ENCODE assay signal across 8 cellular contexts in the genomic region with DNA sequence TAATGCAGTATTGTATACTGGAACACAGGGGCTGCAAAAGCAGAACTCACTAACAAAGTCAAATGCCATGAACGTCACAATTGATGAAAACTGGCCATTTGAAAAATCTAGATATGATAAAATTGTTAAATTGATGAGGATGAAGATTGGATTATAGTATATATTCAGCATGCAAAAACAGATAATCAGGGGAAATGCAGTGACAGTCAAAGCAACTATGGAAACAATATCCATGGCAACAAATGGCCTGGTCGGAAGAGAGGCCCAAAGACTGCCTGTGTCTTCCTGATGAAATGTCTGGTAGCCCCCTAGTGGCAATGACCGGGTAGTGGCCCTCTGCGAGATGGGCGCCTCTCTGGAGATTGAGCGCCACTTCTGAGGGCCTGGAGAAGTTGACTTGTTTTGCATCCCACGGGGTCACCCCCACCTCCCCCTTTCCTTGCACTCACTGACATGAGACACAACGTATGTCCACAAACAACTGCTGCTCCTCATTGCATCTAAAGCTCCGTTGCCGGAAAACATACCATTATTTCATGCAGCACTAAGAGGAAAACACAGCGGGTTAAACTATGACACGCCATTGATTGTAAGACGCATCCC. TPM values are rescaled to one million over a fixed set of nuclear protein-coding genes. Genes with fewer than 3 reads are reported as not detected.
DNase-seq lines count a peak whose midpoint lies in the region; ATAC-seq and TF ChIP-seq lines count a peak whose summit lies in the region.

No MANE protein-coding gene starts in this region.

- H3K27me3 ChIP-seq in H9 (ENCODE audit: insufficient read depth, low read length) (no peaks in the 10 kb centered on the region), liver (ENCODE audit: control insufficient read depth in 4 of 4, insufficient read depth in 4 of 4, low read length in 3 of 4) (no peaks in the 10 kb centered on the region)

- H4K91ac ChIP-seq in H9 (ENCODE audit: insufficient read length, low read depth, low read length) = no peak overlapping the region

- no peak overlapping the region for H3T11ph ChIP-seq in H9 (ENCODE audit: low read length)

- peak; percentile 88 for DNase-seq in H9
- DNase-seq in NCI-H526 (lab: John Stamatoyannopoulos, UW) = peak; percentile 70 to 91
- peak; percentile 91 for DNase-seq in activated CD4-positive, alpha-beta T cell treated with anti-CD3 and anti-CD28 coated beads, Interleukin-2, amount 10 ng/mL, durations not matched to agents 24 days and 14 days
- DNase-seq in coronary artery (ENCODE audit: low spot score) = no peak
- DNase-seq in stimulated activated CD4-positive, alpha-beta T cell treated with anti-CD3 and anti-CD28 coated beads, TNF-alpha, amount 100 ng/mL, for 48 hours (ENCODE audit: low read depth in 3 of 3) = peak; percentile 56 to 61 (median 58)

- peak overlapping the region in 1 of 3 experiments; percentile 39; a peak in 1 of 7 replicates for H3K27ac Mint-ChIP-seq in H9
- no peak overlapping the region for H3K27ac Mint-ChIP-seq in activated CD4-positive, alpha-beta T cell treated with anti-CD3 and anti-CD28 coated beads, Interleukin-2, amount 10 ng/mL, durations not matched to agents 24 days and 14 days

- no peaks in the 10 kb centered on the region for H3K79me2 ChIP-seq in H9 (ENCODE audit: insufficient read depth, low read length)

- no peaks in the 10 kb centered on the region for H3K23me2 ChIP-seq in H9 (ENCODE audit: insufficient read length, low read depth, low read length, poor library complexity, severe bottlenecking)

- H3K9ac ChIP-seq in H9 (ENCODE audit: extremely low read depth, insufficient read length, low read length) (no peak overlapping the region), liver (ENCODE audit: low read depth in 1 of 2, low read length in 2 of 2) (no peak overlapping the region)

- H2AFZ ChIP-seq in H9 (ENCODE audit: low read length) = no peak overlapping the region

- no peak overlapping the region for H3K14ac ChIP-seq in H9 (ENCODE audit: insufficient read depth, low read length)

- H3K9me3 Mint-ChIP-seq in H9 = peaks cover 0 to 8% of the 10 kb centered on the region in 2 experiments; a peak in 2 of 5 replicates
- no peaks in the 10 kb centered on the region for H3K9me3 Mint-ChIP-seq in activated CD4-positive, alpha-beta T cell treated with anti-CD3 and anti-CD28 coated beads, Interleukin-2, amount 10 ng/mL, durations not matched to agents 24 days and 14 days

- ATAC-seq in HG02588 (IDR thresholded peaks at IDR 0.05; ENCODE audit: unreplicated experiment) = no peak

- no peak overlapping the region for H3K18ac ChIP-seq in H9 (ENCODE audit: insufficient read length, low read depth, low read length)

- H3K9me3 ChIP-seq in H9 (ENCODE audit: control insufficient read depth, low read depth, low read length) (no peaks in the 10 kb centered on the region), liver (ENCODE audit: control insufficient read depth in 4 of 4, low read length in 3 of 4) (no peaks in the 10 kb centered on the region)

- H2BK20ac ChIP-seq in H9 (ENCODE audit: low read depth, low read length, poor library complexity, severe bottlenecking) = no peak overlapping the region

- H2BK120ac ChIP-seq in H9 (ENCODE audit: low read depth, low read length, poor library complexity, severe bottlenecking) = no peak overlapping the region

- H3K4ac ChIP-seq in H9 (ENCODE audit: low read depth, low read length) = no peak overlapping the region

- H2BK15ac ChIP-seq in H9 (ENCODE audit: low read depth, low read length) = no peak overlapping the region

- H3K56ac ChIP-seq in H9 (ENCODE audit: insufficient read length, low read depth, low read length) = no peak overlapping the region

- no peak overlapping the region for H2AK5ac ChIP-seq in H9 (ENCODE audit: insufficient read length, low read length)

- H3K27me3 Mint-ChIP-seq in H9 (ENCODE audit: low read depth) = no peaks in the 10 kb centered on the region; the same call in 1 of the 2 replicates
- peaks cover 8% of the 10 kb centered on the region for H3K27me3 Mint-ChIP-seq in activated CD4-positive, alpha-beta T cell treated with anti-CD3 and anti-CD28 coated beads, Interleukin-2, amount 10 ng/mL, durations not matched to agents 24 days and 14 days

- H3K4me2 ChIP-seq in H9 (ENCODE audit: insufficient read depth, insufficient read length, low read length) = no peak overlapping the region

- no CpG with 5 or more reads among the region's 13 CpGs for WGBS in H9 (ENCODE audit: extremely low coverage, insufficient read length, low lambda C conversion rate)
- WGBS in liver = 48% methylated on average over 13 of the region's 13 CpGs

- no peak overlapping the region for H2BK5ac ChIP-seq in H9 (ENCODE audit: insufficient read length, low read length)

- H2BK12ac ChIP-seq in H9 (ENCODE audit: insufficient read length, low read depth, low read length) = no peak overlapping the region

- H3K36me3 Mint-ChIP-seq in H9 (ENCODE audit: insufficient read depth in 1 of 3, low read depth in 3 of 3) = no peaks in the 10 kb centered on the region
- no peaks in the 10 kb centered on the region for H3K36me3 Mint-ChIP-seq in activated CD4-positive, alpha-beta T cell treated with anti-CD3 and anti-CD28 coated beads, Interleukin-2, amount 10 ng/mL, durations not matched to agents 24 days and 14 days (ENCODE audit: low read depth)

- H3K4me1 Mint-ChIP-seq in H9 = peaks cover 39 to 40% of the 10 kb centered on the region in 2 experiments
- peaks cover 2% of the 10 kb centered on the region for H3K4me1 Mint-ChIP-seq in activated CD4-positive, alpha-beta T cell treated with anti-CD3 and anti-CD28 coated beads, Interleukin-2, amount 10 ng/mL, durations not matched to agents 24 days and 14 days

- H4K20me1 ChIP-seq in H9 (ENCODE audit: control insufficient read depth, insufficient read depth, insufficient read length) = no peaks in the 10 kb centered on the region

- no peak overlapping the region for H3K4me3 ChIP-seq in coronary artery
- H3K4me3 ChIP-seq in liver (ENCODE audit: low read depth in 1 of 3, low read length in 3 of 3) = no peak overlapping the region

- H4K5ac ChIP-seq in H9 (ENCODE audit: insufficient read length, low read depth, low read length) = no peak overlapping the region

- TF ChIP-seq CTCF in C4-2B (conservative IDR thresholded peaks at IDR 0.05) (peak; percentile 93), H9 (conservative IDR thresholded peaks at IDR 0.05) (peak; percentile 95), coronary artery (IDR thresholded peaks at IDR 0.05) (peak; percentile 42), liver (IDR thresholded peaks at IDR 0.05; ENCODE audit: low read depth, low read length, missing input control) (peak; percentile 86)

- H3K4me3 Mint-ChIP-seq in H9 = no peak overlapping the region
- no peak overlapping the region for H3K4me3 Mint-ChIP-seq in activated CD4-positive, alpha-beta T cell treated with anti-CD3 and anti-CD28 coated beads, Interleukin-2, amount 10 ng/mL, durations not matched to agents 24 days and 14 days

- no peaks in the 10 kb centered on the region for H3K36me3 ChIP-seq in liver (ENCODE audit: control insufficient read depth in 4 of 4, insufficient read depth in 3 of 4, low read depth in 1 of 4, low read length in 3 of 4)

- no peak overlapping the region for H4K8ac ChIP-seq in H9 (replicated peaks; ENCODE audit: insufficient read length, low read depth, low read length)

- H3K4me1 ChIP-seq in H9 (ENCODE audit: insufficient read depth, low read length) (peaks cover 2% of the 10 kb centered on the region; the same call in 1 of the 2 replicates), liver (ENCODE audit: control insufficient read depth in 4 of 4, insufficient read depth in 4 of 4, low read length in 3 of 4) (peaks cover 0 to 2% (median 0%) of the 10 kb centered on the region in 4 donors)

- H3K23ac ChIP-seq in H9 (ENCODE audit: insufficient read length, low read depth, low read length) = no peak overlapping the region

- H3K27ac ChIP-seq in C4-2B (no peak overlapping the region), H9 (ENCODE audit: insufficient read length, low read depth, low read length) (no peak overlapping the region), coronary artery (no peak overlapping the region), liver (ENCODE audit: low read depth in 1 of 2, low read length in 2 of 2) (no peak overlapping the region)

- H3K79me1 ChIP-seq in H9 (ENCODE audit: insufficient read depth, low read depth, low read length, poor library complexity, severe bottlenecking) = no peaks in the 10 kb centered on the region

- intact Hi-C loops in activated CD4-positive, alpha-beta T cell treated with anti-CD3 and anti-CD28 coated beads, Interleukin-2, amount 10 ng/mL, durations not matched to agents 24 days and 14 days (cut with micrococcal nuclease) = loop anchor here (2.0 kb wide), 1 partner anchor 154 kb away; a partner anchor contains a TSS

- peak; percentile 79 to 88 for TF ChIP-seq RAD21 in liver (IDR thresholded peaks at IDR 0.05)

TF ChIP-seq in liver, 16 proteins besides CTCF, POLR2A, EP300 and RAD21 (continues in another document):
- no peak for TF ChIP-seq TAF1 (conservative IDR thresholded peaks at IDR 0.05)
- no peak for TF ChIP-seq HNF4G (IDR thresholded peaks at IDR 0.05)
- TF ChIP-seq FOXA1 (IDR thresholded peaks at IDR 0.05) = no peak
- TF ChIP-seq, protein P1, sequence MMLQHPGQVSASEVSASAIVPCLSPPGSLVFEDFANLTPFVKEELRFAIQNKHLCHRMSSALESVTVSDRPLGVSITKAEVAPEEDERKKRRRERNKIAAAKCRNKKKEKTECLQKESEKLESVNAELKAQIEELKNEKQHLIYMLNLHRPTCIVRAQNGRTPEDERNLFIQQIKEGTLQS (IDR thresholded peaks at IDR 0.05) = no peak

RNA-seq across cellular contexts. Expression of a gene that starts 43.5 kb away (rescaled TPM):
- total RNA-seq in H9 (2021) = not detected in 2 replicates
- total RNA-seq in activated CD4-positive, alpha-beta T cell treated with anti-CD3 and anti-CD28 coated beads, Interleukin-2, amount 10 ng/mL, durations not matched to agents 24 days and 14 days = not detected in 2 replicates
- not detected for total RNA-seq in liver
- not detected for polyA plus RNA-seq in liver

RNA-seq across cellular contexts. Expression of a gene that starts 45.8 kb away (rescaled TPM):
- total RNA-seq in H9 (2021) (0.48 TPM in 2 replicates), liver (under 1 TPM in 1 of 2 donors, not detected in 1; under 0.01 TPM)
- not detected in 2 replicates for total RNA-seq in activated CD4-positive, alpha-beta T cell treated with anti-CD3 and anti-CD28 coated beads, Interleukin-2, amount 10 ng/mL, durations not matched to agents 24 days and 14 days
- under 1 TPM in 1 of 2 donors, not detected in 1; 0.08 TPM for polyA plus RNA-seq in liver

RNA-seq across cellular contexts. Expression of a gene that starts 51.4 kb away (rescaled TPM):
- not detected in 2 replicates for total RNA-seq in H9 (2021)
- not detected in 2 replicates for total RNA-seq in activated CD4-positive, alpha-beta T cell treated with anti-CD3 and anti-CD28 coated beads, Interleukin-2, amount 10 ng/mL, durations not matched to agents 24 days and 14 days
- total RNA-seq in liver = not detected
- polyA plus RNA-seq in liver = not detected

RNA-seq across cellular contexts. Expression of a gene that starts 58.6 kb away (rescaled TPM):
- total RNA-seq in H9 (2021) (not detected in 2 replicates), liver (not detected)
- not detected in 2 replicates for total RNA-seq in activated CD4-positive, alpha-beta T cell treated with anti-CD3 and anti-CD28 coated beads, Interleukin-2, amount 10 ng/mL, durations not matched to agents 24 days and 14 days
- not detected for polyA plus RNA-seq in liver

Comparison
In these comparisons a context has a peak if more than half of its experiments do, and no peak if none do; other contexts are left out.
1. CTCF ChIP-seq: peak in every context shown above with its lines; median percentile 95 in H9; 93 in C4-2B; 86 in liver; 42 in coronary artery.